ENCODE assay signal across 20 cellular contexts in genomic region chr11:38206663-38207062, GRCh38.
DNase-seq lines count a peak whose midpoint lies in the region; ATAC-seq, FAIRE-seq and TF ChIP-seq lines count a peak whose summit lies in the region.
"Had no signal": no experiment of that assay in that cellular context is flagged by ENCODE, and none has a peak within 500 bp of the region (broad histone marks: within the 10 kb centered on the region; RNA-seq: fewer than 3 reads in every experiment).

No MANE protein-coding gene starts in this region.

- no peak for TF ChIP-seq RAD21 in K562 (CRISPR knock-in tag; conservative IDR thresholded peaks at IDR 0.05 in 1 of 2, IDR thresholded peaks at IDR 0.05 in 1 of 2)

- TF ChIP-seq POLR2A in H54 (IDR thresholded peaks at IDR 0.05; ENCODE audit: low read depth, low read length) (no peak), K562 (conservative IDR thresholded peaks at IDR 0.05) (no peak)

- no peaks in the 10 kb centered on the region for H3K79me2 ChIP-seq in K562 (ENCODE audit: control insufficient read depth, insufficient read depth, low read length)

- H4K20me1 ChIP-seq in K562 (replicated peaks; ENCODE audit: control insufficient read depth, insufficient read depth, low read length) = no peaks in the 10 kb centered on the region
- H4K20me1 ChIP-seq: BLaER1 treated with 17β-estradiol and CSF1 and Interleukin-3, amounts not matched to agents 10 nM and 100 nM had no signal

- FAIRE-seq in A204.1 (lab: Jason Lieb, UNC) (peak; percentile 47), H54 (lab: Jason Lieb, UNC) (peak; percentile 43), K562 (lab: Jason Lieb, UNC) (peak; percentile 6), kidney (lab: Jason Lieb, UNC) (peak; percentile 19)
- FAIRE-seq: D721Med, GM12891, GM18507 had no signal

- H3K27ac ChIP-seq in K562 (ENCODE audit: extremely low read depth, low read depth, low read length) (no peak overlapping the region), kidney (ENCODE audit: low read depth in 2 of 2, low read length in 2 of 2) (no peak overlapping the region)
- H3K27ac ChIP-seq: BLaER1 treated with 17β-estradiol and CSF1 and Interleukin-3, amounts not matched to agents 10 nM and 100 nM had no signal

- in situ Hi-C loops in K562 (cut with MboI) = no loop called here

- CTCF ChIA-PET in K562 (lab: Yijun Ruan, JAX; ENCODE audit: low intra/inter-chr PET ratio) = no interaction called here

- no TSS peak for BruUV-seq in K562 (replicated peaks; lab: Mats Ljungman, UMichigan)

- no peak overlapping the region for H3K4me2 ChIP-seq in K562 (ENCODE audit: insufficient read depth, low read length)
- H3K4me2 ChIP-seq: BLaER1 treated with 17β-estradiol and CSF1 and Interleukin-3, amounts not matched to agents 10 nM and 100 nM; GM23338 had no signal

- H3K9me3 ChIP-seq in K562 (replicated peaks; ENCODE audit: control insufficient read depth, insufficient read depth, low read depth, low read length) (no peaks in the 10 kb centered on the region), kidney (ENCODE audit: control insufficient read depth in 1 of 2, low read length in 2 of 2) (no peaks in the 10 kb centered on the region), BE2C (no peaks in the 10 kb centered on the region)
- H3K9me3 ChIP-seq: BLaER1 treated with 17β-estradiol and CSF1 and Interleukin-3, amounts not matched to agents 10 nM and 100 nM; HAP-1 had no signal

- H3K4me1 ChIP-seq in K562 (replicated peaks in 1 of 2; ENCODE audit: control insufficient read depth in 2 of 2, insufficient read depth in 2 of 2, low read length in 2 of 2) (no peaks in the 10 kb centered on the region), kidney (ENCODE audit: control insufficient read depth in 1 of 2, insufficient read depth in 1 of 2, low read depth in 1 of 2, low read length in 2 of 2) (no peaks in the 10 kb centered on the region), BE2C (no peaks in the 10 kb centered on the region)
- H3K4me1 ChIP-seq: BLaER1 treated with 17β-estradiol and CSF1 and Interleukin-3, amounts not matched to agents 10 nM and 100 nM; HAP-1 had no signal

- POLR2A ChIA-PET in K562 (lab: Yijun Ruan, JAX) = no interaction called here

- no peak for ATAC-seq in K562
- ATAC-seq: GM23338 had no signal

- TF ChIP-seq CTCF in K562 (IDR thresholded peaks at IDR 0.05 in 2 of 3, conservative IDR thresholded peaks at IDR 0.05 in 1 of 3; ENCODE audit: insufficient read depth in 2 of 3, low read depth in 1 of 3, low read length in 3 of 3) (no peak), kidney (IDR thresholded peaks at IDR 0.05; ENCODE audit: borderline replicate concordance, extremely low read depth, insufficient read depth) (no peak), BE2C (IDR thresholded peaks at IDR 0.05; ENCODE audit: low read depth, low read length) (no peak)

- H2AFZ ChIP-seq in K562 (ENCODE audit: low read depth, low read length) = no peak overlapping the region
- H2AFZ ChIP-seq: GM23338 had no signal

- TF ChIP-seq EP300 in K562 (IDR thresholded peaks at IDR 0.05; ENCODE audit: low read length) = no peak

- H3K9ac ChIP-seq in K562 (ENCODE audit: insufficient read depth in 1 of 2, low read depth in 2 of 2, low read length in 2 of 2) (no peak overlapping the region), kidney (ENCODE audit: low read length in 2 of 2) (no peak overlapping the region)
- H3K9ac ChIP-seq: BLaER1 treated with 17β-estradiol and CSF1 and Interleukin-3, amounts not matched to agents 10 nM and 100 nM had no signal

- no peaks in the 10 kb centered on the region for H3K36me3 ChIP-seq in K562 (ENCODE audit: control insufficient read depth, insufficient read depth, low read length)
- no peaks in the 10 kb centered on the region for H3K36me3 ChIP-seq in kidney (ENCODE audit: control insufficient read depth in 1 of 2, insufficient read depth in 2 of 2, low read length in 2 of 2)
- no peaks in the 10 kb centered on the region for H3K36me3 ChIP-seq in BE2C
- H3K36me3 ChIP-seq: BLaER1 treated with 17β-estradiol and CSF1 and Interleukin-3, amounts not matched to agents 10 nM and 100 nM; HAP-1 had no signal

- no peak overlapping the region for H3K4me3 ChIP-seq in K562
- H3K4me3 ChIP-seq in kidney (ENCODE audit: low read length in 2 of 2) = no peak overlapping the region
- H3K4me3 ChIP-seq in BE2C (ENCODE audit: low read depth, low read length) = no peak overlapping the region
- H3K4me3 ChIP-seq: BLaER1 treated with 17β-estradiol and CSF1 and Interleukin-3, amounts not matched to agents 10 nM and 100 nM; GM23338; HAP-1 had no signal

- H3K27me3 ChIP-seq in K562 (ENCODE audit: control insufficient read depth in 2 of 2, insufficient read depth in 2 of 2, low read length in 2 of 2) (no peaks in the 10 kb centered on the region), BE2C (no peaks in the 10 kb centered on the region)
- H3K27me3 ChIP-seq: BLaER1 treated with 17β-estradiol and CSF1 and Interleukin-3, amounts not matched to agents 10 nM and 100 nM had no signal

- 18% methylated on average over 2 of the region's 2 CpGs for WGBS in K562 (ENCODE audit: insufficient coverage, low coverage, missing lambda C conversion rate)

- no peaks in the 10 kb centered on the region for H3K9me1 ChIP-seq in K562 (ENCODE audit: control insufficient read depth, insufficient read depth, low read length)

- DNase-seq in H54 (ENCODE audit: insufficient read length, low spot score) = no peak
- no peak for DNase-seq in K562 (ENCODE audit: extremely low read depth in 1 of 4, low spot score in 3 of 4)
- no peak for DNase-seq in kidney
- DNase-seq in NCI-H1436 (lab: John Stamatoyannopoulos, UW) = no peak
- no peak for DNase-seq in BE2C
- DNase-seq in effector CD4-positive, alpha-beta T cell = no peak
- DNase-seq: 8988T; CD4-positive, alpha-beta T cell; CD8-positive, alpha-beta memory T cell; DMS 273 treated with DMSO at 0.1 percent for 48 hours; DMS79; EL; GF-D8 had no signal

- intact Hi-C loops in K562 (cut with micrococcal nuclease) = no loop called here
- intact Hi-C loops in kidney (cut with DNase I) = no loop called here

TF ChIP-seq in K562, 482 proteins besides CTCF, POLR2A, EP300 and RAD21:
- no peak for TF ChIP-seq SAFB (IDR thresholded peaks at IDR 0.05; ENCODE audit: borderline replicate concordance, low read depth, low read length)
- no peak for TF ChIP-seq ZNF212 (CRISPR knock-in tag; IDR thresholded peaks at IDR 0.05)
- TF ChIP-seq EZH2 (IDR thresholded peaks at IDR 0.05; ENCODE audit: borderline replicate concordance, low read depth, low read length) = no peak
- peak; percentile 26; the same call in 1 of the 2 replicates for TF ChIP-seq MAFG (tag; conservative IDR thresholded peaks at IDR 0.05)
- no peak for TF ChIP-seq KLF13 (tag; IDR thresholded peaks at IDR 0.05; ENCODE audit: borderline replicate concordance, low read depth)
- TF ChIP-seq MAFK (IDR thresholded peaks at IDR 0.05; ENCODE audit: low read length) = peak; percentile 27; the same call in 1 of the 2 replicates
- TF ChIP-seq MYC (IDR thresholded peaks at IDR 0.05; ENCODE audit: low read depth, low read length) = no peak
- no peak for TF ChIP-seq MYC (CRISPR knock-in tag; IDR thresholded peaks at IDR 0.05; ENCODE audit: borderline replicate concordance, low read depth)
- peak; percentile 49 for TF ChIP-seq ZNF316 (IDR thresholded peaks at IDR 0.05)
